In the genomic region with DNA sequence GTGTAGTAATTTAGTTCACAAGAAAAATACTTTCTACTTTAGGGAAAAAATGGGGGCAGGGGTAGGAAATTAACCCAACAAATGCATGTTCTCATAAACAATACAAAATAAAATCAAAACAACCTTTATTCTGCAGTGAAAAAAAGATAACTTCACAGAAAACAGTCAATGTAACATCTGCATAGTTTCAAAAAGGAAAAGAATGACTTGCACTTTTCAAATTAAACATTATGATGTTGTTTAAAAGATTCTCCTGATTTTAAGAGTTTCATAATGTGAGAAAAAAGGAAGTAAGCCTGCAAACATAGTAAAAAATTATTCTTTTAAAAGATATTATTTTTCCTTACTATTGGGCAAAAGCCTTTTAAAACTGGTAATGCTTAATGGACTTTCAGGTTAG, we compare ENCODE assay signal across 38 cellular contexts. TPM values are rescaled to one million over a fixed set of nuclear protein-coding genes. Genes with fewer than 3 reads are reported as not detected.
A peak's percentile ranks its signal among the peaks of the same experiment; 100 is the strongest.
DNase-seq lines count a peak whose midpoint lies in the region; ATAC-seq, FAIRE-seq and TF ChIP-seq lines count a peak whose summit lies in the region.
"Had no signal": no experiment of that assay in that cellular context is flagged by ENCODE, and none has a peak within 500 bp of the region (broad histone marks: within the 10 kb centered on the region; RNA-seq: fewer than 3 reads in every experiment).

No MANE protein-coding gene starts in this region.

- H3K79me1 ChIP-seq in IMR-90 (ENCODE audit: low read depth in 1 of 2, low read length in 2 of 2): 0 out of 4 replicates have a peak, but pooled peaks cover 0 to 3% of the 10 kb centered on the region in 2 experiments

- H3K27ac Mint-ChIP-seq in T-helper 2 cell treated with Interferon-gamma antibody and Interleukin-4, amounts not matched to agents 5 μg/mL and 100 μg/mL, for 36 hours: peak overlapping the region; percentile 47
- H3K27ac Mint-ChIP-seq in immature natural killer cell: no peak overlapping the region
- H3K27ac Mint-ChIP-seq: activated CD8-positive, alpha-beta memory T cell treated with anti-CD3 and anti-CD28 coated beads, Interleukin-2, amount 10 ng/mL, durations not matched to agents 7 days and 5 days; activated naive CD4-positive, alpha-beta T cell treated with anti-CD3 and anti-CD28 coated beads, Interleukin-2, amount 50 U/mL, for 24 hours; activated T-cell treated with anti-CD3 and anti-CD28 coated beads, Interleukin-2, amount 50 U/mL, for 72 hours; T-helper 1 cell treated with Interleukin-12 subunit alpha and Interleukin-12 subunit beta and Interleukin-4 antibody, amounts not matched to agents 30 μg/mL and 1 μg/mL, for 36 hours had no signal

- H3K27ac ChIP-seq in IMR-90 (ENCODE audit: insufficient read depth, low read length) (no peak overlapping the region), pancreas (no peak overlapping the region), upper lobe of left lung (no peak overlapping the region)
- H3K27ac ChIP-seq: ascending aorta, cardiac muscle cell, colonic mucosa, prostate gland, RWPE1, testis, vagina had no signal

- H3K4me3 Mint-ChIP-seq in T-helper 2 cell treated with Interferon-gamma antibody and Interleukin-4, amounts not matched to agents 5 μg/mL and 100 μg/mL, for 36 hours: peak overlapping the region; percentile 32
- no peak overlapping the region for H3K4me3 Mint-ChIP-seq in immature natural killer cell
- H3K4me3 Mint-ChIP-seq: activated CD8-positive, alpha-beta memory T cell treated with anti-CD3 and anti-CD28 coated beads, Interleukin-2, amount 10 ng/mL, durations not matched to agents 7 days and 5 days; activated naive CD4-positive, alpha-beta T cell treated with anti-CD3 and anti-CD28 coated beads, Interleukin-2, amount 50 U/mL, for 24 hours; T-helper 1 cell treated with Interleukin-12 subunit alpha and Interleukin-12 subunit beta and Interleukin-4 antibody, amounts not matched to agents 30 μg/mL and 1 μg/mL, for 36 hours had no signal

- no peak overlapping the region for H2AFZ ChIP-seq in IMR-90 (replicated peaks; ENCODE audit: low read length, poor library complexity)

- BruUV-seq in IMR-90 (replicated peaks; lab: Mats Ljungman, UMichigan): no TSS peak

- no peak overlapping the region for H4K8ac ChIP-seq in IMR-90 (ENCODE audit: low read depth in 2 of 2, low read length in 2 of 2)

- H2BK15ac ChIP-seq in IMR-90 (ENCODE audit: low read depth, low read length): no peak overlapping the region

- H2AK5ac ChIP-seq in IMR-90 (ENCODE audit: low read depth, low read length): no peak overlapping the region

- no peak overlapping the region for H3K4me2 ChIP-seq in IMR-90 (ENCODE audit: low read depth, low read length)

- no peak overlapping the region for H3K4me3 ChIP-seq in IMR-90 (ENCODE audit: insufficient read depth, low read depth, low read length)
- no peak overlapping the region for H3K4me3 ChIP-seq in pancreas
- H3K4me3 ChIP-seq in upper lobe of left lung: no peak overlapping the region
- H3K4me3 ChIP-seq: ascending aorta, cardiac muscle cell, colonic mucosa, prostate gland, testis, vagina had no signal

- H3K4me1 ChIP-seq in IMR-90 (ENCODE audit: control insufficient read depth, insufficient read depth, low read length): no peaks in the 10 kb centered on the region
- H3K4me1 ChIP-seq in pancreas: peaks cover 0 to 3% (median 0%) of the 10 kb centered on the region in 3 donors
- H3K4me1 ChIP-seq in upper lobe of left lung: peaks cover 0 to 14% (median 0%) of the 10 kb centered on the region in 4 donors
- H3K4me1 ChIP-seq: ascending aorta, colonic mucosa, prostate gland, testis, vagina had no signal

- H4K20me1 ChIP-seq in IMR-90 (ENCODE audit: insufficient read depth, low read length): no peaks in the 10 kb centered on the region

- no peak for TF ChIP-seq EP300 in upper lobe of left lung (IDR thresholded peaks at IDR 0.05)

- peaks cover 22% of the 10 kb centered on the region for H3K36me3 Mint-ChIP-seq in T-helper 2 cell treated with Interferon-gamma antibody and Interleukin-4, amounts not matched to agents 5 μg/mL and 100 μg/mL, for 36 hours (ENCODE audit: low read depth)
- H3K36me3 Mint-ChIP-seq in immature natural killer cell: peaks cover 8 to 28% (median 14%) of the 10 kb centered on the region in 3 donors
- H3K36me3 Mint-ChIP-seq: IgD-negative memory B cell had no signal

- CTCF ChIA-PET in IMR-90 (lab: Yijun Ruan, JAX): no interaction called here

- H3K9me1 ChIP-seq in IMR-90 (ENCODE audit: insufficient read depth, low read length): no peaks in the 10 kb centered on the region

- H2AK9ac ChIP-seq in IMR-90 (replicated peaks; ENCODE audit: low read depth, low read length, poor library complexity): no peak overlapping the region

- H3K56ac ChIP-seq in IMR-90 (ENCODE audit: extremely low read depth, insufficient read depth, low read length): no peak overlapping the region

- ATAC-seq in IMR-90 (ENCODE audit: low read depth) (no peak), pancreas (no peak), upper lobe of left lung (ENCODE audit: low FRiP score in 2 of 2) (no peak)
- ATAC-seq: activated CD8-positive, alpha-beta memory T cell treated with anti-CD3 and anti-CD28 coated beads, Interleukin-2, amount 10 ng/mL, durations not matched to agents 7 days and 5 days; activated T-cell treated with anti-CD3 and anti-CD28 coated beads, Interleukin-2, amount 50 U/mL, for 72 hours; heart left ventricle had no signal

- no peak overlapping the region for H2BK20ac ChIP-seq in IMR-90 (ENCODE audit: low read depth, low read length)

- TF ChIP-seq POLR2A in IMR-90 (IDR thresholded peaks at IDR 0.05; ENCODE audit: low read depth, low read length) (no peak), upper lobe of left lung (IDR thresholded peaks at IDR 0.05) (no peak)

- no peaks in the 10 kb centered on the region for H3K27me3 Mint-ChIP-seq in T-helper 2 cell treated with Interferon-gamma antibody and Interleukin-4, amounts not matched to agents 5 μg/mL and 100 μg/mL, for 36 hours (ENCODE audit: low read depth)
- H3K27me3 Mint-ChIP-seq in immature natural killer cell (ENCODE audit: low read depth in 3 of 3): no peaks in the 10 kb centered on the region
- H3K27me3 Mint-ChIP-seq: activated CD8-positive, alpha-beta memory T cell treated with anti-CD3 and anti-CD28 coated beads, Interleukin-2, amount 10 ng/mL, durations not matched to agents 7 days and 5 days; activated naive CD4-positive, alpha-beta T cell treated with anti-CD3 and anti-CD28 coated beads, Interleukin-2, amount 50 U/mL, for 24 hours; IgD-negative memory B cell had no signal

- TF ChIP-seq CTCF in IMR-90 (conservative IDR thresholded peaks at IDR 0.05; ENCODE audit: low read depth, low read length): no peak
- no peak for TF ChIP-seq CTCF in pancreas (IDR thresholded peaks at IDR 0.05)
- no peak for TF ChIP-seq CTCF in upper lobe of left lung (IDR thresholded peaks at IDR 0.05)

- H3K9me3 Mint-ChIP-seq in T-helper 2 cell treated with Interferon-gamma antibody and Interleukin-4, amounts not matched to agents 5 μg/mL and 100 μg/mL, for 36 hours: no peaks in the 10 kb centered on the region
- H3K9me3 Mint-ChIP-seq in immature natural killer cell: no peaks in the 10 kb centered on the region
- H3K9me3 Mint-ChIP-seq: activated naive CD4-positive, alpha-beta T cell treated with anti-CD3 and anti-CD28 coated beads, Interleukin-2, amount 50 U/mL, for 24 hours; activated T-cell treated with anti-CD3 and anti-CD28 coated beads, Interleukin-2, amount 50 U/mL, for 72 hours; IgD-negative memory B cell; T-helper 1 cell treated with Interleukin-12 subunit alpha and Interleukin-12 subunit beta and Interleukin-4 antibody, amounts not matched to agents 30 μg/mL and 1 μg/mL, for 36 hours had no signal

- POLR2A ChIA-PET in IMR-90 (lab: Charles Lee; ENCODE audit: unreplicated experiment): no interaction called here

- no peak overlapping the region for H3K23ac ChIP-seq in IMR-90 (ENCODE audit: low read depth, low read length)

- H3K18ac ChIP-seq in IMR-90 (ENCODE audit: low read depth, low read length): no peak overlapping the region

- H3K27me3 ChIP-seq in IMR-90 (ENCODE audit: control insufficient read depth, insufficient read depth, low read length): no peaks in the 10 kb centered on the region
- no peaks in the 10 kb centered on the region for H3K27me3 ChIP-seq in pancreas
- no peaks in the 10 kb centered on the region for H3K27me3 ChIP-seq in upper lobe of left lung
- H3K27me3 ChIP-seq: ascending aorta, BE2C, cardiac muscle cell, colonic mucosa, heart left ventricle, testis, vagina had no signal

- no peaks in the 10 kb centered on the region for H3K9me3 ChIP-seq in IMR-90 (ENCODE audit: control insufficient read depth, insufficient read depth, low read length)
- no peaks in the 10 kb centered on the region for H3K9me3 ChIP-seq in pancreas
- H3K9me3 ChIP-seq in upper lobe of left lung: no peaks in the 10 kb centered on the region
- H3K9me3 ChIP-seq: ascending aorta, BE2C, colonic mucosa, heart left ventricle, prostate gland, testis, vagina had no signal

- dilution Hi-C loops in IMR-90 (cut with HindIII; ENCODE audit: low sequenced_read_pairs, unreplicated experiment): no loop called here

- H2BK120ac ChIP-seq in IMR-90 (ENCODE audit: low read depth, low read length): no peak overlapping the region

- H3K4ac ChIP-seq in IMR-90 (ENCODE audit: low read depth, low read length): no peak overlapping the region

- intact Hi-C loops in IMR-90 (cut with micrococcal nuclease): no loop called here
- intact Hi-C loops in pancreas (cut with DNase I): no loop called here

- H3K36me3 ChIP-seq in IMR-90 (ENCODE audit: control insufficient read depth, insufficient read depth, low read length): 0 out of 2 replicates have a peak, but pooled peaks cover 1% of the 10 kb centered on the region
- peaks cover 0 to 7% (median 0%) of the 10 kb centered on the region in 3 donors for H3K36me3 ChIP-seq in pancreas
- H3K36me3 ChIP-seq in upper lobe of left lung: peaks cover 0 to 22% (median 5%) of the 10 kb centered on the region in 4 donors
- H3K36me3 ChIP-seq: colonic mucosa, prostate gland had no signal

- no peak for TF ChIP-seq RAD21 in IMR-90 (IDR thresholded peaks at IDR 0.05; ENCODE audit: low read length)

- peaks cover 17% of the 10 kb centered on the region for H3K4me1 Mint-ChIP-seq in T-helper 2 cell treated with Interferon-gamma antibody and Interleukin-4, amounts not matched to agents 5 μg/mL and 100 μg/mL, for 36 hours (ENCODE audit: low read depth)
- peaks cover 3 to 11% of the 10 kb centered on the region in 2 donors for H3K4me1 Mint-ChIP-seq in immature natural killer cell

- no peak for DNase-seq in T-helper 2 cell treated with Interferon-gamma antibody and Interleukin-4, amounts not matched to agents 5 μg/mL and 100 μg/mL, for 36 hours (ENCODE audit: low spot score)
- DNase-seq in T-helper 2 cell (no peak), IMR-90 (no peak), pancreas (no peak), immature natural killer cell (no peak), upper lobe of left lung (no peak), SW 1271 (lab: John Stamatoyannopoulos, UW) (no peak)
- DNase-seq: activated CD4-positive, alpha-beta T cell treated with anti-CD3 and anti-CD28 coated beads for 48 hours; activated CD8-positive, alpha-beta memory T cell treated with anti-CD3 and anti-CD28 coated beads, Interleukin-2, amount 10 ng/mL, durations not matched to agents 7 days and 5 days; activated T-cell treated with anti-CD3 and anti-CD28 coated beads, Interleukin-2, amount 50 U/mL, for 72 hours; BE2C; colonic mucosa; COR-L47; DMS53; effector memory CD4-positive, alpha-beta T cell; erythroblast; foreskin fibroblast; heart left ventricle; kidney glomerular epithelial cell; NCI-H1417; NCI-H2029 treated with DMSO at 0.1 percent for 48 hours; NCI-H345; NCI-H748 treated with DMSO at 0.1 percent for 48 hours; testis had no signal

- FAIRE-seq in endometrium (lab: Jason Lieb, UNC) (peak; percentile 84), pancreas (lab: Jason Lieb, UNC) (peak; percentile 29)
- FAIRE-seq: A204.1, G401.6 had no signal

- H3K9ac ChIP-seq in IMR-90 (ENCODE audit: low read depth, low read length): no peak overlapping the region

- in situ Hi-C loops in IMR-90 (cut with MboI; ENCODE audit: low sequenced_read_pairs): no loop called here

- H2BK5ac ChIP-seq in IMR-90 (ENCODE audit: low read depth, low read length, poor library complexity, severe bottlenecking): no peak overlapping the region

- H4K91ac ChIP-seq in IMR-90 (ENCODE audit: insufficient read depth, low read depth, low read length): no peak overlapping the region

- no peak overlapping the region for H4K5ac ChIP-seq in IMR-90 (ENCODE audit: low read depth, low read length)

- H3K14ac ChIP-seq in IMR-90 (replicated peaks; ENCODE audit: low read depth, low read length): no peak overlapping the region

RNA-seq across cellular contexts. Expression of gene C9orf72, which starts 7.6 kb away (rescaled TPM):
- total RNA-seq in IMR-90 (2012; rRNA removed): 3.4 and 5.0 TPM in 2 replicates
- 1.6 and 2.0 TPM in 2 replicates for polyA plus RNA-seq in IMR-90 (2012; rRNA removed)
- polyA plus RNA-seq in IMR-90 (2012; cell fraction: cytosol; rRNA removed): 0.20 and 0.23 TPM in 2 replicates
- 0.35 and 3.6 TPM in 2 replicates for polyA plus RNA-seq in IMR-90 (2012; cell fraction: nucleus; rRNA removed; ENCODE audit: low replicate concordance)
- 1 to 10 TPM; 3.6 to 8.9 (median 7.3) TPM for total RNA-seq in pancreas
- 1 to 10 TPM; 5.3 to 9.5 TPM for polyA plus RNA-seq in pancreas
- 10 to 100 TPM in 1 of 3 donors, 1 to 10 TPM in 2; 4.5 to 11.6 (median 7.6) TPM for polyA plus RNA-seq in immature natural killer cell
- 10 to 100 TPM; 16.9 to 57.8 (median 24.9) TPM for total RNA-seq in upper lobe of left lung
- total RNA-seq: SK-MEL-5 had no signal

RNA-seq across cellular contexts. Expression of gene MOB3B, which starts 36.1 kb away (rescaled TPM):
- total RNA-seq in IMR-90 (2012; rRNA removed) (under 0.01 TPM in 2 replicates), pancreas (10 to 100 TPM in 1 of 6 donors, 1 to 10 TPM in 5; 3.2 to 10.5 (median 5.1) TPM), upper lobe of left lung (10 to 100 TPM in 3 of 6 donors, 1 to 10 TPM in 3; 4.2 to 20.7 (median 8.3) TPM)
- polyA plus RNA-seq in IMR-90 (2012; rRNA removed) (0.02 and 0.03 TPM in 2 replicates), pancreas (1 to 10 TPM; 1.4 to 1.7 TPM), immature natural killer cell (under 1 TPM in 2 of 3 donors, not detected in 1; 0.03 to 0.27 TPM)
- polyA plus RNA-seq in IMR-90 (2012; cell fraction: cytosol; rRNA removed): 0.01 and 0.02 TPM in 2 replicates
- polyA plus RNA-seq in IMR-90 (2012; cell fraction: nucleus; rRNA removed; ENCODE audit: low replicate concordance): 0.01 and 0.02 TPM in 2 replicates
- total RNA-seq: SK-MEL-5 had no signal

RNA-seq across cellular contexts. Expression of gene IFNK, which starts 41.6 kb away (rescaled TPM):
- total RNA-seq in IMR-90 (2012; rRNA removed) (not detected in 2 replicates), pancreas (not detected), upper lobe of left lung (not detected)
- polyA plus RNA-seq in IMR-90 (2012; rRNA removed) (not detected in 2 replicates), pancreas (not detected), immature natural killer cell (not detected)
- polyA plus RNA-seq in IMR-90 (2012; cell fraction: cytosol; rRNA removed): not detected in 2 replicates
- polyA plus RNA-seq in IMR-90 (2012; cell fraction: nucleus; rRNA removed; ENCODE audit: low replicate concordance): not detected in 2 replicates
- total RNA-seq: activated CD8-positive, alpha-beta memory T cell treated with anti-CD3 and anti-CD28 coated beads, Interleukin-2, amount 10 ng/mL, durations not matched to agents 7 days and 5 days; activated T-cell treated with anti-CD3 and anti-CD28 coated beads, Interleukin-2, amount 50 U/mL, for 72 hours; ascending aorta; cardiac muscle cell; colonic mucosa; heart left ventricle; lung microvascular endothelial cell; M059J; prostate gland; SK-MEL-5; testis; vagina had no signal
- polyA plus RNA-seq: cardiac muscle cell, heart left ventricle, IgD-negative memory B cell had no signal
